ENCODE assay signal across 32 cellular contexts in the genomic region with DNA sequence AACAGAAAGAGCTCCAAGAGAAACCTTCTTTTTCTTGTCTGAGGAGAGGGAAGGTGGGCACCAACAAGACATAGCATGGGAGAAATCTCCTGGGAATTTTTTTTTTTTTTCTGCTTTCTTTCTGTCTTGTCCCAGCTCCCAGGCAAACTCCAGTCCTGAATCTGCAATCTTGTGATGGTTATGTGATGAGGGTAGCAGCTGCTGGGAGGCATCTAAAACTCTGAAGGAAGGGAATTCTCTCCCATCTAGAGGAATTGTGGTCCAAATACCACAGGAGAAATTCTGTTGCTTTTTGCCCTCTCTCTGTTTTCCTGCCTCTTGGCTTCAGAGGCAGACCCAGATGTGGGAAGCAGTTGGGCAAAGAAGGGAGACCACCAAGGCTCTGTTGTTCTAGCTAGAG.
"Had no signal": no experiment of that assay in that cellular context is flagged by ENCODE, and none has a peak within 500 bp of the region (broad histone marks: within the 10 kb centered on the region; RNA-seq: fewer than 3 reads in every experiment).

No MANE protein-coding gene starts in this region.

- H3K27ac ChIP-seq: body of pancreas, esophagus muscularis mucosa, foreskin keratinocyte, gastrocnemius medialis, WERI-Rb-1 had no signal

- H3K4me3 ChIP-seq: body of pancreas, esophagus muscularis mucosa, gastrocnemius medialis had no signal

- DNase-seq: activated CD4-positive, alpha-beta T cell treated with anti-CD3 and anti-CD28 coated beads for 36 hours; activated CD4-positive, alpha-beta T cell treated with anti-CD3 and anti-CD28 coated beads, Interleukin-2, amount 10 ng/mL, durations not matched to agents 24 days and 14 days; activated CD4-positive, alpha-beta T cell treated with anti-CD3 and anti-CD28 coated beads, Interleukin-2, amount 50 U/mL, for 4 hours; activated CD4-positive, CD25-positive, alpha-beta regulatory T cell; activated CD4-positive, CD25-positive, alpha-beta regulatory T cell treated with anti-CD3 and anti-CD28 coated beads, Interleukin-2, amount 50 U/mL, for 72 hours; activated CD8-positive, alpha-beta memory T cell treated with anti-CD3 and anti-CD28 coated beads for 24 hours; activated CD8-positive, alpha-beta T cell treated with anti-CD3 and anti-CD28 coated beads for 36 hours; activated effector memory CD4-positive, alpha-beta T cell treated with Interleukin-2 at 50 U/mL for 16 hours; activated gamma-delta T cell treated with Interleukin-2 at 50 U/mL for 16 hours; activated naive CD4-positive, alpha-beta T cell treated with anti-CD3 and anti-CD28 coated beads, Interleukin-2, amount 50 U/mL, for 16 hours; activated naive CD4-positive, alpha-beta T cell treated with Interleukin-2 at 50 U/mL for 16 hours; activated T-cell treated with anti-CD3 and anti-CD28 coated beads, Interleukin-2, amount 50 U/mL, for 4 hours; amniotic stem cell; aorta; body of pancreas; caudate nucleus; cortex of kidney; dermis blood vessel endothelial cell; effector CD4-positive, alpha-beta T cell; effector memory CD8-positive, alpha-beta T cell; erythroblast; foreskin keratinocyte; gastrocnemius medialis; glutamatergic neuron; SW 1271; T-cell; T1000; WERI-Rb-1 had no signal

- H3K9me3 ChIP-seq: body of pancreas, esophagus muscularis mucosa, gastrocnemius medialis had no signal

- H3K27ac Mint-ChIP-seq: activated CD4-positive, alpha-beta T cell treated with anti-CD3 and anti-CD28 coated beads for 36 hours; activated CD4-positive, alpha-beta T cell treated with anti-CD3 and anti-CD28 coated beads, Interleukin-2, amount 10 ng/mL, durations not matched to agents 24 days and 14 days; activated CD8-positive, alpha-beta T cell treated with anti-CD3 and anti-CD28 coated beads for 36 hours; activated naive CD8-positive, alpha-beta T cell; activated T-helper 17 cell treated with anti-CD3 and anti-CD28 coated beads, Interleukin-2, amount 50 U/mL, for 72 hours; effector memory CD8-positive, alpha-beta T cell; T-cell; T-helper 1 cell treated with Interleukin-12 subunit alpha and Interleukin-12 subunit beta and Interleukin-4 antibody, amounts not matched to agents 30 μg/mL and 1 μg/mL, for 36 hours had no signal

- H3K9me3 Mint-ChIP-seq: activated CD4-positive, alpha-beta T cell treated with anti-CD3 and anti-CD28 coated beads, Interleukin-2, amount 10 ng/mL, durations not matched to agents 24 days and 14 days; activated CD8-positive, alpha-beta T cell treated with anti-CD3 and anti-CD28 coated beads for 36 hours; activated T-cell treated with anti-CD3 and anti-CD28 coated beads, Interleukin-2, amount 50 U/mL, for 4 hours; activated T-helper 17 cell treated with anti-CD3 and anti-CD28 coated beads, Interleukin-2, amount 50 U/mL, for 72 hours; effector memory CD8-positive, alpha-beta T cell; T-cell; T-helper 1 cell treated with Interleukin-12 subunit alpha and Interleukin-12 subunit beta and Interleukin-4 antibody, amounts not matched to agents 30 μg/mL and 1 μg/mL, for 36 hours had no signal

- H3K36me3 ChIP-seq: WERI-Rb-1 had no signal

- H3K4me3 Mint-ChIP-seq: activated CD4-positive, alpha-beta T cell treated with anti-CD3 and anti-CD28 coated beads for 36 hours; activated CD4-positive, alpha-beta T cell treated with anti-CD3 and anti-CD28 coated beads, Interleukin-2, amount 10 ng/mL, durations not matched to agents 24 days and 14 days; activated CD8-positive, alpha-beta T cell treated with anti-CD3 and anti-CD28 coated beads for 36 hours; activated naive CD8-positive, alpha-beta T cell; activated T-cell treated with anti-CD3 and anti-CD28 coated beads, Interleukin-2, amount 50 U/mL, for 4 hours; activated T-helper 17 cell treated with anti-CD3 and anti-CD28 coated beads, Interleukin-2, amount 50 U/mL, for 72 hours; effector memory CD8-positive, alpha-beta T cell; T-cell; T-helper 1 cell treated with Interleukin-12 subunit alpha and Interleukin-12 subunit beta and Interleukin-4 antibody, amounts not matched to agents 30 μg/mL and 1 μg/mL, for 36 hours had no signal

- H3K4me1 ChIP-seq: body of pancreas, esophagus muscularis mucosa, foreskin keratinocyte, gastrocnemius medialis had no signal

- H3K4me1 Mint-ChIP-seq: activated CD4-positive, alpha-beta T cell treated with anti-CD3 and anti-CD28 coated beads for 36 hours; activated T-helper 17 cell treated with anti-CD3 and anti-CD28 coated beads, Interleukin-2, amount 50 U/mL, for 72 hours; T-cell had no signal

- H3K27me3 Mint-ChIP-seq: activated CD4-positive, alpha-beta T cell treated with anti-CD3 and anti-CD28 coated beads for 36 hours; activated CD4-positive, alpha-beta T cell treated with anti-CD3 and anti-CD28 coated beads, Interleukin-2, amount 10 ng/mL, durations not matched to agents 24 days and 14 days; activated CD8-positive, alpha-beta T cell treated with anti-CD3 and anti-CD28 coated beads for 36 hours; activated naive CD8-positive, alpha-beta T cell; activated T-helper 17 cell treated with anti-CD3 and anti-CD28 coated beads, Interleukin-2, amount 50 U/mL, for 72 hours; effector memory CD8-positive, alpha-beta T cell; T-cell had no signal

- H3K27me3 ChIP-seq: body of pancreas, esophagus muscularis mucosa, foreskin keratinocyte, gastrocnemius medialis had no signal
